ENCODE assay signal across 8 cellular contexts in genomic region chr2:96144481-96145027, GRCh38. TPM values are rescaled to one million over a fixed set of nuclear protein-coding genes. Genes with fewer than 3 reads are reported as not detected.
DNase-seq lines count a peak whose midpoint lies in the region; ATAC-seq lines count a peak whose summit lies in the region.

No MANE protein-coding gene starts in this region.

- peak overlapping the region; percentile 32 for H3K9ac ChIP-seq in iPS-15b (ENCODE audit: low read depth, low read length)

- H3K4me1 Mint-ChIP-seq in activated T-helper 2 cell treated with anti-CD3 and anti-CD28 coated beads, Interferon-gamma antibody, Interleukin-2, Interleukin-4, amounts not matched to agents 10 μg/mL and 5 μg/mL and 100 μg/mL, durations not matched to agents 14 hours and 24 hours and 36 hours (ENCODE audit: low read depth): peaks cover 46% of the 10 kb centered on the region

- H3K27me3 ChIP-seq in iPS-15b (ENCODE audit: control insufficient read depth, insufficient read depth, low read length): peaks cover 24% of the 10 kb centered on the region

- H3K4me3 Mint-ChIP-seq in activated T-helper 2 cell treated with anti-CD3 and anti-CD28 coated beads, Interferon-gamma antibody, Interleukin-2, Interleukin-4, amounts not matched to agents 10 μg/mL and 5 μg/mL and 100 μg/mL, durations not matched to agents 14 hours and 24 hours and 36 hours (ENCODE audit: low read depth): peak overlapping the region; percentile 95

- in situ Hi-C loops in G401 (cut with HindIII; ENCODE audit: low sequenced_read_pairs): no loop called here

- intact Hi-C loops in activated T-helper 2 cell treated with anti-CD3 and anti-CD28 coated beads, Interferon-gamma antibody, Interleukin-2, Interleukin-4, amounts not matched to agents 10 μg/mL and 5 μg/mL and 100 μg/mL, durations not matched to agents 14 hours and 24 hours and 36 hours (cut with micrococcal nuclease): loop anchor here (1.0 to 5.0 kb wide), 6 partner anchors 98 to 1518 kb away; partner anchors contain the start of genes ACTR1B, ARID5A and CIAO1

- no peaks in the 10 kb centered on the region for H3K36me3 ChIP-seq in iPS-15b (ENCODE audit: control insufficient read depth, insufficient read depth, low read length)

- no peaks in the 10 kb centered on the region for H3K9me3 ChIP-seq in iPS-15b (ENCODE audit: control insufficient read depth, insufficient read depth, low read length)

- ATAC-seq in HG03432 (IDR thresholded peaks at IDR 0.05; ENCODE audit: unreplicated experiment): no peak

- DNase-seq in ELF-1 (ENCODE audit: low read depth, low spot score) (peak; percentile 63), LoVo (ENCODE audit: low spot score) (peak; percentile 2), NCI-H187 (lab: John Stamatoyannopoulos, UW) (no peak), G401 (ENCODE audit: low spot score) (no peak)
- peak; percentile 38 for DNase-seq in activated T-helper 2 cell treated with anti-CD3 and anti-CD28 coated beads, Interferon-gamma antibody, Interleukin-2, Interleukin-4, amounts not matched to agents 10 μg/mL and 5 μg/mL and 100 μg/mL, durations not matched to agents 14 hours and 24 hours and 36 hours (ENCODE audit: low spot score)
- DNase-seq in stimulated activated CD4-positive, alpha-beta T cell treated with anti-CD3 and anti-CD28 coated beads, TNF-alpha, amount 100 ng/mL, for 4 hours (ENCODE audit: low read depth in 3 of 3): peak in 2 of 3 experiments; percentile 24 to 35

- H3K36me3 Mint-ChIP-seq in activated T-helper 2 cell treated with anti-CD3 and anti-CD28 coated beads, Interferon-gamma antibody, Interleukin-2, Interleukin-4, amounts not matched to agents 10 μg/mL and 5 μg/mL and 100 μg/mL, durations not matched to agents 14 hours and 24 hours and 36 hours (ENCODE audit: low read depth): peaks cover 37% of the 10 kb centered on the region

- H3K27me3 Mint-ChIP-seq in activated T-helper 2 cell treated with anti-CD3 and anti-CD28 coated beads, Interferon-gamma antibody, Interleukin-2, Interleukin-4, amounts not matched to agents 10 μg/mL and 5 μg/mL and 100 μg/mL, durations not matched to agents 14 hours and 24 hours and 36 hours (ENCODE audit: low read depth): no peaks in the 10 kb centered on the region

- peak overlapping the region; percentile 52 for H3K4me3 ChIP-seq in iPS-15b (ENCODE audit: low read depth, low read length)

- peak overlapping the region; percentile 86 for H3K27ac Mint-ChIP-seq in activated T-helper 2 cell treated with anti-CD3 and anti-CD28 coated beads, Interferon-gamma antibody, Interleukin-2, Interleukin-4, amounts not matched to agents 10 μg/mL and 5 μg/mL and 100 μg/mL, durations not matched to agents 14 hours and 24 hours and 36 hours

- peaks cover 13% of the 10 kb centered on the region for H3K4me1 ChIP-seq in iPS-15b (ENCODE audit: control insufficient read depth, insufficient read depth, low read length)

- no peaks in the 10 kb centered on the region for H3K9me3 Mint-ChIP-seq in activated T-helper 2 cell treated with anti-CD3 and anti-CD28 coated beads, Interferon-gamma antibody, Interleukin-2, Interleukin-4, amounts not matched to agents 10 μg/mL and 5 μg/mL and 100 μg/mL, durations not matched to agents 14 hours and 24 hours and 36 hours

RNA-seq across cellular contexts. Expression of gene DUSP2, which starts 0.7 kb away (rescaled TPM):
- total RNA-seq in activated T-helper 2 cell treated with anti-CD3 and anti-CD28 coated beads, Interferon-gamma antibody, Interleukin-2, Interleukin-4, amounts not matched to agents 10 μg/mL and 5 μg/mL and 100 μg/mL, durations not matched to agents 14 hours and 24 hours and 36 hours: 238 and 260 TPM in 2 replicates
- total RNA-seq in G401 (2014; rRNA removed; shearing (Covaris generic)): 37.2 and 44.4 TPM in 2 replicates

RNA-seq across cellular contexts. Expression of gene ASTL, which starts 6.3 kb away (rescaled TPM):
- total RNA-seq in activated T-helper 2 cell treated with anti-CD3 and anti-CD28 coated beads, Interferon-gamma antibody, Interleukin-2, Interleukin-4, amounts not matched to agents 10 μg/mL and 5 μg/mL and 100 μg/mL, durations not matched to agents 14 hours and 24 hours and 36 hours: 1.3 and 1.5 TPM in 2 replicates
- total RNA-seq in G401 (2014; rRNA removed; shearing (Covaris generic)): 2.6 TPM in 1 of 2 replicates, not detected in the other

RNA-seq across cellular contexts. Expression of gene ADRA2B, which starts 28.2 kb away (rescaled TPM):
- total RNA-seq in activated T-helper 2 cell treated with anti-CD3 and anti-CD28 coated beads, Interferon-gamma antibody, Interleukin-2, Interleukin-4, amounts not matched to agents 10 μg/mL and 5 μg/mL and 100 μg/mL, durations not matched to agents 14 hours and 24 hours and 36 hours: 0.09 and 0.21 TPM in 2 replicates
- 0.37 TPM in 1 of 2 replicates, not detected in the other for total RNA-seq in G401 (2014; rRNA removed; shearing (Covaris generic))

Comparison
In these comparisons a context has a peak if more than half of its experiments do, and no peak if none do; other contexts are left out.
1. DNase-seq: peak in ELF-1 (single experiment), LoVo (single experiment), activated T-helper 2 cell treated with anti-CD3 and anti-CD28 coated beads, Interferon-gamma antibody, Interleukin-2, Interleukin-4, amounts not matched to agents 10 μg/mL and 5 μg/mL and 100 μg/mL, durations not matched to agents 14 hours and 24 hours and 36 hours (single experiment) and stimulated activated CD4-positive, alpha-beta T cell treated with anti-CD3 and anti-CD28 coated beads, TNF-alpha, amount 100 ng/mL, for 4 hours (2 of 3); none in NCI-H187 (0 of 2) and G401 (single experiment).